In genomic region chrX:11446951-11447350, GRCh38 we compare ENCODE assay signal across 14 cellular contexts.
"Had no signal": no experiment of that assay in that cellular context is flagged by ENCODE, and none has a peak within 500 bp of the region (broad histone marks: within the 10 kb centered on the region; RNA-seq: fewer than 3 reads in every experiment).

No MANE protein-coding gene starts in this region.

- H3K27me3 Mint-ChIP-seq: activated CD4-positive, alpha-beta memory T cell treated with anti-CD3 and anti-CD28 coated beads for 36 hours; activated naive CD8-positive, alpha-beta T cell treated with anti-CD3 and anti-CD28 coated beads, Interleukin-2, amount 10 ng/mL, durations not matched to agents 7 days and 5 days; stimulated activated naive CD8-positive, alpha-beta T cell treated with anti-CD3 and anti-CD28 coated beads, Interleukin-15, Interleukin-2, amounts not matched to agents 100 ng/mL and 50 ng/mL, for 24 hours had no signal

- H3K4me1 ChIP-seq: colonic mucosa, vagina had no signal

- H3K36me3 ChIP-seq: colonic mucosa, vagina had no signal

- H3K36me3 Mint-ChIP-seq: activated CD4-positive, alpha-beta memory T cell treated with anti-CD3 and anti-CD28 coated beads for 36 hours; activated naive CD8-positive, alpha-beta T cell treated with anti-CD3 and anti-CD28 coated beads, Interleukin-2, amount 10 ng/mL, durations not matched to agents 7 days and 5 days; T-cell had no signal

- H3K9me3 ChIP-seq: colonic mucosa, vagina had no signal

- H3K27me3 ChIP-seq: colonic mucosa, vagina had no signal

- H3K27ac ChIP-seq: colonic mucosa, vagina had no signal

- ATAC-seq: T-cell had no signal

- H3K9me3 Mint-ChIP-seq: activated CD4-positive, alpha-beta memory T cell treated with anti-CD3 and anti-CD28 coated beads for 36 hours; activated naive CD8-positive, alpha-beta T cell treated with anti-CD3 and anti-CD28 coated beads, Interleukin-2, amount 10 ng/mL, durations not matched to agents 7 days and 5 days; stimulated activated naive CD8-positive, alpha-beta T cell treated with anti-CD3 and anti-CD28 coated beads, Interleukin-15, Interleukin-2, amounts not matched to agents 100 ng/mL and 50 ng/mL, for 24 hours; T-cell had no signal

- H3K4me3 ChIP-seq: colonic mucosa, vagina had no signal

- H3K4me1 Mint-ChIP-seq: activated naive CD8-positive, alpha-beta T cell treated with anti-CD3 and anti-CD28 coated beads, Interleukin-2, amount 10 ng/mL, durations not matched to agents 7 days and 5 days; nephron progenitor cell; T-cell had no signal

- DNase-seq: activated CD4-positive, alpha-beta memory T cell treated with anti-CD3 and anti-CD28 coated beads for 36 hours; activated naive CD8-positive, alpha-beta T cell treated with anti-CD3 and anti-CD28 coated beads, Interleukin-2, amount 10 ng/mL, durations not matched to agents 7 days and 5 days; aorta; colonic mucosa; effector CD4-positive, alpha-beta T cell; head of caudate nucleus; mammary epithelial cell; nephron progenitor cell; stimulated activated CD4-positive, alpha-beta T cell treated with anti-CD3 and anti-CD28 coated beads, Interleukin-4, amount 100 ng/mL, for 1 hour; stimulated activated CD8-positive, alpha-beta memory T cell treated with anti-CD3 and anti-CD28 coated beads, Interleukin-4, amount 100 ng/mL, for 48 hours; T-cell; T1000 had no signal

- H3K27ac Mint-ChIP-seq: activated CD4-positive, alpha-beta memory T cell treated with anti-CD3 and anti-CD28 coated beads for 36 hours; activated naive CD8-positive, alpha-beta T cell treated with anti-CD3 and anti-CD28 coated beads, Interleukin-2, amount 10 ng/mL, durations not matched to agents 7 days and 5 days; nephron progenitor cell; stimulated activated naive CD8-positive, alpha-beta T cell treated with anti-CD3 and anti-CD28 coated beads, Interleukin-15, Interleukin-2, amounts not matched to agents 100 ng/mL and 50 ng/mL, for 24 hours; T-cell had no signal

- H3K4me3 Mint-ChIP-seq: activated CD4-positive, alpha-beta memory T cell treated with anti-CD3 and anti-CD28 coated beads for 36 hours; activated naive CD8-positive, alpha-beta T cell treated with anti-CD3 and anti-CD28 coated beads, Interleukin-2, amount 10 ng/mL, durations not matched to agents 7 days and 5 days; nephron progenitor cell; stimulated activated naive CD8-positive, alpha-beta T cell treated with anti-CD3 and anti-CD28 coated beads, Interleukin-15, Interleukin-2, amounts not matched to agents 100 ng/mL and 50 ng/mL, for 24 hours; T-cell had no signal
